ENCODE assay signal across 8 cellular contexts in the genomic region with DNA sequence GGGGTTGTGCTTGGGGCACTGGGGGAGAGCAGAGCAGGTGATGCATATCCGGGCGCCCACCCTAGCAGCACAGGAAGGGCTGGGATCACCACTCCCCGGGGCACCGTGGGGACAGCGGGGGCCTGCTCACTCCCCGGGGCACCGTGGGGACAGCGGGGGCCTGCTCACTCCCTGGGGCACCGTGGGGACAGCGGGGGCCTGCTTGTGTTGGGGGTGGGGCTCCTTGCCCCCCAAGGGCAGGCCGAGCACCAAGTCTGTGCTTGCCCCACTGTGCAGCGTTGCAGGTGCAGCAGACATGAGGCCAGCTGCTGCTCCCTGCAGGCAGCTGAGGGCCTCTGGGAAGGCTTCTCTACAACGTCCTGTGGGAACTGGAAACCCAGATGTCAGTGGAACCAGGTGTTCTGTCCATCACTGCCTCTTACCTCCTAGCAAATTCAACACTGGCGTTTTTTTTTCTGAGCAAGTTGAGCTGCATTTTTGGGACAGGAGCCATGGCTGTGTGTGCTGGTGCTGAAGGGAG. TPM values are rescaled to one million over a fixed set of nuclear protein-coding genes. Genes with fewer than 3 reads are reported as not detected.
A peak's percentile ranks its signal among the peaks of the same experiment; 100 is the strongest.
DNase-seq lines count a peak whose midpoint lies in the region; ATAC-seq and TF ChIP-seq lines count a peak whose summit lies in the region.
"Had no signal": no experiment of that assay in that cellular context is flagged by ENCODE, and none has a peak within 500 bp of the region (broad histone marks: within the 10 kb centered on the region; RNA-seq: fewer than 3 reads in every experiment).

No MANE protein-coding gene starts in this region.

- H2BK120ac ChIP-seq in trophoblast cell (ENCODE audit: insufficient read depth, low read length, poor library complexity) = peak overlapping the region; percentile 39

- peak overlapping the region; percentile 66 for H3K18ac ChIP-seq in trophoblast cell (ENCODE audit: low read length)

- H3K4me1 Mint-ChIP-seq in activated T-helper 17 cell treated with anti-CD3 and anti-CD28 coated beads, Interleukin-2, amount 50 U/mL, for 72 hours = peaks cover 33% of the 10 kb centered on the region

- no peak overlapping the region for H4K8ac ChIP-seq in trophoblast cell (ENCODE audit: low read depth, low read length)

- H3K27ac ChIP-seq in KOPT-K1 (ENCODE audit: low read depth, low read length, poor library complexity, severe bottlenecking) = peak overlapping the region; percentile 91
- no peak overlapping the region for H3K27ac ChIP-seq in trophoblast cell (ENCODE audit: low read depth, low read length)

- no peak overlapping the region for H3K4me2 ChIP-seq in trophoblast cell (ENCODE audit: low read length)

- ATAC-seq in activated T-helper 17 cell treated with anti-CD3 and anti-CD28 coated beads, Interleukin-2, amount 50 U/mL, for 72 hours (replicated peaks) = no peak
- no peak for ATAC-seq in HG02870 (IDR thresholded peaks at IDR 0.05; ENCODE audit: unreplicated experiment)

- peak overlapping the region; percentile 20 for H2BK12ac ChIP-seq in trophoblast cell (ENCODE audit: low read length)

- peak overlapping the region; percentile 89 for H3K27ac Mint-ChIP-seq in activated T-helper 17 cell treated with anti-CD3 and anti-CD28 coated beads, Interleukin-2, amount 50 U/mL, for 72 hours

- peak overlapping the region; percentile 66 for H2AK5ac ChIP-seq in trophoblast cell (ENCODE audit: low read length)

- WGBS in trophoblast cell (ENCODE audit: extremely low coverage, insufficient coverage, insufficient read length) = no CpG with 5 or more reads among the region's 14 CpGs

- H3K14ac ChIP-seq in trophoblast cell (ENCODE audit: low read length) = peak overlapping the region; percentile 6

- peaks cover 58 to 60% of the 10 kb centered on the region in 2 experiments for H3K4me1 ChIP-seq in trophoblast cell (ENCODE audit: control insufficient read depth in 1 of 2, insufficient read depth in 2 of 2, low read length in 2 of 2)

- no peaks in the 10 kb centered on the region for H3K9me3 ChIP-seq in KOPT-K1 (ENCODE audit: insufficient read depth, low read length, poor library complexity, severe bottlenecking)
- H3K9me3 ChIP-seq in trophoblast cell (ENCODE audit: insufficient read depth, low read depth, low read length) = peaks cover 3% of the 10 kb centered on the region

- no peaks in the 10 kb centered on the region for H3K27me3 Mint-ChIP-seq in activated T-helper 17 cell treated with anti-CD3 and anti-CD28 coated beads, Interleukin-2, amount 50 U/mL, for 72 hours

- TF ChIP-seq CTCF in GM12875 (IDR thresholded peaks at IDR 0.05; ENCODE audit: borderline replicate concordance, insufficient read depth, low read depth, low read length) = no peak
- TF ChIP-seq CTCF in GM20000 (IDR thresholded peaks at IDR 0.05; ENCODE audit: extremely low read depth, missing control alignments) = no peak

- peak overlapping the region; percentile 35 for H3K4me3 ChIP-seq in GM12875 (ENCODE audit: low read depth, low read length)
- no peak overlapping the region for H3K4me3 ChIP-seq in trophoblast cell (ENCODE audit: low read depth, low read length)

- peak overlapping the region; percentile 52 for H4K91ac ChIP-seq in trophoblast cell (ENCODE audit: low read depth, low read length)

- H2BK5ac ChIP-seq in trophoblast cell (ENCODE audit: low read depth, low read length, poor library complexity) = no peak overlapping the region

- no peak overlapping the region for H3K9ac ChIP-seq in trophoblast cell (ENCODE audit: low read length)

- H3K4ac ChIP-seq in trophoblast cell (ENCODE audit: low read depth, low read length) = no peak overlapping the region

- peaks cover 37% of the 10 kb centered on the region for H3K79me1 ChIP-seq in trophoblast cell (ENCODE audit: low read length)

- peaks cover 13% of the 10 kb centered on the region for H3K36me3 Mint-ChIP-seq in activated T-helper 17 cell treated with anti-CD3 and anti-CD28 coated beads, Interleukin-2, amount 50 U/mL, for 72 hours (ENCODE audit: low read depth)

- DNase-seq in trophoblast cell = peak in 1 of 2 donors; percentile 67
- no peak for DNase-seq in GM20000 (ENCODE audit: low spot score)
- no peak for DNase-seq in germinal center (ENCODE audit: low spot score)

- H3K27me3 ChIP-seq in trophoblast cell (ENCODE audit: insufficient read depth, low read length) = no peaks in the 10 kb centered on the region

- no peaks in the 10 kb centered on the region for H3K9me3 Mint-ChIP-seq in activated T-helper 17 cell treated with anti-CD3 and anti-CD28 coated beads, Interleukin-2, amount 50 U/mL, for 72 hours

- peaks cover 17% of the 10 kb centered on the region for H3K36me3 ChIP-seq in KOPT-K1 (ENCODE audit: insufficient read depth, low read length)
- no peaks in the 10 kb centered on the region for H3K36me3 ChIP-seq in trophoblast cell (ENCODE audit: control insufficient read depth in 1 of 2, insufficient read depth in 2 of 2, low read length in 2 of 2)

- H3K4me3 Mint-ChIP-seq in activated T-helper 17 cell treated with anti-CD3 and anti-CD28 coated beads, Interleukin-2, amount 50 U/mL, for 72 hours = peak overlapping the region; percentile 89

- H3K23ac ChIP-seq in trophoblast cell (ENCODE audit: low read length) = no peak overlapping the region

- peaks cover 7% of the 10 kb centered on the region for H3K79me2 ChIP-seq in trophoblast cell (ENCODE audit: control insufficient read depth, insufficient read depth, low read length, poor library complexity)

- H2AFZ ChIP-seq in trophoblast cell (ENCODE audit: insufficient read depth, low read length, poor library complexity) = no peak overlapping the region

- H4K12ac ChIP-seq in trophoblast cell (ENCODE audit: low read depth, low read length) = no peak overlapping the region

RNA-seq across cellular contexts. Expression of gene ZNF750, which starts 25.0 kb away (rescaled TPM):
- not detected for total RNA-seq in activated T-helper 17 cell treated with anti-CD3 and anti-CD28 coated beads, Interleukin-2, amount 50 U/mL, for 72 hours
- 28.8 and 29.8 TPM in 2 replicates for polyA plus RNA-seq in trophoblast cell (2013)
- total RNA-seq: mononuclear cell had no signal
